ENCODE assay signal across 15 cellular contexts in the genomic region with DNA sequence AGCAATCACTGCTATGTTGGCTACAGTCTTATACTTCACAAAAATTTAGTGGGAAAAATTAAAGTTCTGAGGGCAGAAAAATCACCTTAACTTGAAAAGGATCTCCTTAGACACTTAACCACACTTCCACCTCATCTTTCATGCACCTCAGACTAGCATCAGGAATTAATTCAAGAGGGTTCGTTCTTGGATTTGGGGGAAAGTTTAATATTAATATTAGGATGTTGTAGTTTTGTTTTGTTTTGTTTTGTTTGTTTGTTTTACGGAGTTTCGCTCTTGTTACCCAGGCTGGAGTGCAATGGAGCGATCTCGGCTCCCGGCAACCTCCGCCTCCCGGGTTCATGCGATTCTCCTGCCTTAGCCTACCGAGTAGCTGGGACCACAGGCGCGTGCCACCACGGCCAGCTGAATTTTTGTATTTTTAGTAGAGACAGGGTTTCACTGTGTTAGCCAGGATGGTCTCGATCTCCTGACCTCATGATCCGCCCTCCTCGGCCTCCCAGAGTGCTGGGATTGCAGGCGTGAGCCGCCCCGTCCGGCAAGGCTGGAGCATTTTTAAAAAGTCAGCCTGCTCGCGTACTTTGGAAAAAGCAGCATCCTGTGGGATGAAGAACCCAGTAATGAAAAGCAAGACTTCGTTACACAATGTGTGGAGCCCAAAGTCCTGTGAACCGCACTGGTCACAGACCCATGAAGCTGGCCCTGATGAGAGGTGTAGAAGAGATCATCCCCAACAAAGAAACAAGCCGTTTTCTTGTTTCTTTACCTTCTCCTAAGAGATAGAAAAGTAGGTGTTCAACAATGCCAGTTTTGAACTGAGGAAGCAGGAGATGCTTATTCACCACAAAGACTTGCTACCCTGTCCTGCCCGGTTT.
"Had no signal": no experiment of that assay in that cellular context is flagged by ENCODE, and none has a peak within 500 bp of the region (broad histone marks: within the 10 kb centered on the region; RNA-seq: fewer than 3 reads in every experiment).

No MANE protein-coding gene starts in this region.

- H3K4me1 ChIP-seq: upper lobe of right lung had no signal

- DNase-seq: activated CD4-positive, CD25-positive, alpha-beta regulatory T cell treated with anti-CD3 and anti-CD28 coated beads, Interleukin-2, amount 50 U/mL, for 72 hours; activated CD8-positive, alpha-beta memory T cell treated with anti-CD3 and anti-CD28 coated beads, Interleukin-2, amount 10 ng/mL, durations not matched to agents 7 days and 5 days; activated effector memory CD4-positive, alpha-beta T cell treated with anti-CD3 and anti-CD28 coated beads, Interleukin-2, amount 50 U/mL, for 16 hours; amniotic stem cell; effector memory CD8-positive, alpha-beta T cell; islet precursor cell; stimulated activated CD4-positive, alpha-beta T cell treated with anti-CD3 and anti-CD28 coated beads, Interleukin-2, amount 100 ng/mL, for 48 hours; T-helper 2 cell; upper lobe of right lung had no signal

- H3K27ac ChIP-seq: upper lobe of right lung had no signal

- H3K27ac Mint-ChIP-seq: activated CD8-positive, alpha-beta memory T cell treated with anti-CD3 and anti-CD28 coated beads, Interleukin-2, amount 10 ng/mL, durations not matched to agents 7 days and 5 days; activated naive CD4-positive, alpha-beta T cell treated with anti-CD3 and anti-CD28 coated beads, Interleukin-2, amount 50 U/mL, for 72 hours; activated T-cell treated with anti-CD3 and anti-CD28 coated beads, Interleukin-2, amount 50 U/mL, for 24 hours; brain; dendritic cell treated with granulocyte-macrophage colony-stimulating factor and Interleukin-4, amounts not matched to agents 40 ng/mL and 50 ng/mL, for 4 days; effector memory CD8-positive, alpha-beta T cell; memory B cell; nephron had no signal

- H3K36me3 ChIP-seq: upper lobe of right lung had no signal

- H3K4me1 Mint-ChIP-seq: activated CD8-positive, alpha-beta memory T cell treated with anti-CD3 and anti-CD28 coated beads, Interleukin-2, amount 10 ng/mL, durations not matched to agents 7 days and 5 days; brain; memory B cell; nephron had no signal

- H3K36me3 Mint-ChIP-seq: activated CD8-positive, alpha-beta memory T cell treated with anti-CD3 and anti-CD28 coated beads, Interleukin-2, amount 10 ng/mL, durations not matched to agents 7 days and 5 days; brain had no signal

- H3K9me3 Mint-ChIP-seq: dendritic cell treated with granulocyte-macrophage colony-stimulating factor and Interleukin-4, amounts not matched to agents 40 ng/mL and 50 ng/mL, for 4 days; effector memory CD8-positive, alpha-beta T cell; nephron had no signal

- H3K9me3 ChIP-seq: upper lobe of right lung had no signal

- H3K4me3 ChIP-seq: upper lobe of right lung had no signal

- H3K4me3 Mint-ChIP-seq: activated CD8-positive, alpha-beta memory T cell treated with anti-CD3 and anti-CD28 coated beads, Interleukin-2, amount 10 ng/mL, durations not matched to agents 7 days and 5 days; activated T-cell treated with anti-CD3 and anti-CD28 coated beads, Interleukin-2, amount 50 U/mL, for 24 hours; brain; dendritic cell treated with granulocyte-macrophage colony-stimulating factor and Interleukin-4, amounts not matched to agents 40 ng/mL and 50 ng/mL, for 4 days; effector memory CD8-positive, alpha-beta T cell; memory B cell; nephron had no signal
